14 cellular contexts compared by ENCODE assay signal in the genomic region with DNA sequence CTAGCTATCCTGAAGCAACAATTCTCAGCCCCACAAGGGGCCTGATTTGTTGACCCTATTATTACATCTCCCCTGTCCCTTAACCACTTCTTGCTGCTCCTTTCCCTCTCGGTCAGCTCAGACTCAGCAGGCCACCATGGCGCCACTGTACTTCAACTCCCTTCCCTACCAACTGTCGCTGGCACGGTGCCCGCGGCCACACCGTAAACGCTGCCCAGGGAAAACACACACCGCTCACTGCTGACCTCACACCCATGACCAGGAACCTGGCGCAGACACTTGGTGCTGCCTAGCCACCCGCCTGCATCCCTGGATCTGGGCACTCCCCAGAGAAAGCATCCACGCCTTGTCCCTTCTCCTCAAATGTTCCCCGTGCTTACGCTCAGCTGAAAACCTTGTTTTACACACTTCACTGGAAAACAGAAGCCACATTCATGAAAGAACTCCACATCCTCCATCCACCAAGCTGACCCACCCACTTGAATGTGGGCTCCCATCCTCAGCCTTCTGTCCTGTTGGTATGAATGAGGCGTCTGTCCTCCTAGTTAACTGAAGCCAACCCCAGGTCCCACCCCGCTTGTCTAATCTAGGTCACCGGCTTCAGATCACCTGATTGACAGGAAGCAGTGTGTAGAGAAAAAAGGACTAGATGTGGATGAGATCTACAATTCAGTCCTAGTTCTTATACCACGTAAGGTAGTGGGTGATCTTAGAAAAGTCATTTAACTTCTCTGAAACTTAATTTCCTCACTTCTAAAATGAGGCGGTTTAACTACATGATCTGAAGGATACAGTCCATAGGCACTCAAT. TPM values are rescaled to one million over a fixed set of nuclear protein-coding genes. Genes with fewer than 3 reads are reported as not detected.
DNase-seq lines count a peak whose midpoint lies in the region; ATAC-seq, FAIRE-seq and TF ChIP-seq lines count a peak whose summit lies in the region.
"Had no signal": no experiment of that assay in that cellular context is flagged by ENCODE, and none has a peak within 500 bp of the region (broad histone marks: within the 10 kb centered on the region; RNA-seq: fewer than 3 reads in every experiment).

No MANE protein-coding gene starts in this region.

- H3K4me3 Mint-ChIP-seq in CD14-positive monocyte = no peak overlapping the region
- no peak overlapping the region for H3K4me3 Mint-ChIP-seq in CD8-positive, alpha-beta T cell
- H3K4me3 Mint-ChIP-seq in activated naive CD8-positive, alpha-beta T cell treated with anti-CD3 and anti-CD28 coated beads, Interleukin-2, amount 10 ng/mL, durations not matched to agents 7 days and 5 days = no peak overlapping the region
- H3K4me3 Mint-ChIP-seq in naive thymus-derived CD4-positive, alpha-beta T cell = no peak overlapping the region

- no peaks in the 10 kb centered on the region for H3K9me3 ChIP-seq in CD8-positive, alpha-beta T cell (ENCODE audit: low read length)
- peaks cover 0 to under 1% (median 0%) of the 10 kb centered on the region in 3 experiments for H3K9me3 ChIP-seq in naive thymus-derived CD4-positive, alpha-beta T cell (ENCODE audit: control insufficient read depth in 2 of 3, low read length in 3 of 3)

- peaks cover 23% of the 10 kb centered on the region for H3K36me3 ChIP-seq in CD8-positive, alpha-beta T cell (ENCODE audit: insufficient read depth, low read length)
- H3K36me3 ChIP-seq in naive thymus-derived CD4-positive, alpha-beta T cell (ENCODE audit: control insufficient read depth in 2 of 3, insufficient read depth in 3 of 3, low read length in 3 of 3) = peaks cover 3 to 61% (median 11%) of the 10 kb centered on the region in 3 experiments

- POLR2A ChIA-PET in CD8-positive, alpha-beta T cell (lab: Charles Lee) = interaction anchor here (0.6 kb wide), 1 partner anchor 16 kb away, joined by 3 read pairs; no protein-coding TSS in a partner anchor
- POLR2A ChIA-PET in activated naive CD8-positive, alpha-beta T cell treated with anti-CD3 and anti-CD28 coated beads, Interleukin-2, amount 10 ng/mL, durations not matched to agents 7 days and 5 days (lab: Charles Lee) = no interaction called here
- POLR2A ChIA-PET in naive thymus-derived CD4-positive, alpha-beta T cell (lab: Charles Lee) = no interaction called here

- no peak overlapping the region for H3K4me3 ChIP-seq in CD8-positive, alpha-beta T cell (ENCODE audit: low read depth, low read length)
- no peak overlapping the region for H3K4me3 ChIP-seq in naive thymus-derived CD4-positive, alpha-beta T cell (ENCODE audit: low read length)

- H3K27me3 Mint-ChIP-seq in CD14-positive monocyte (ENCODE audit: low read depth in 3 of 3) = peaks cover 0 to 2% (median 0%) of the 10 kb centered on the region in 3 donors
- no peaks in the 10 kb centered on the region for H3K27me3 Mint-ChIP-seq in CD8-positive, alpha-beta T cell (ENCODE audit: low read depth)
- H3K27me3 Mint-ChIP-seq in activated naive CD8-positive, alpha-beta T cell treated with anti-CD3 and anti-CD28 coated beads, Interleukin-2, amount 10 ng/mL, durations not matched to agents 7 days and 5 days = no peaks in the 10 kb centered on the region
- no peaks in the 10 kb centered on the region for H3K27me3 Mint-ChIP-seq in naive thymus-derived CD4-positive, alpha-beta T cell

- peak; percentile 31 for ATAC-seq in CD8-positive, alpha-beta T cell
- no peak for ATAC-seq in activated naive CD8-positive, alpha-beta T cell treated with anti-CD3 and anti-CD28 coated beads, Interleukin-2, amount 10 ng/mL, durations not matched to agents 7 days and 5 days (ENCODE audit: low read depth)
- ATAC-seq in naive thymus-derived CD4-positive, alpha-beta T cell = no peak
- no peak for ATAC-seq in GM18511 (IDR thresholded peaks at IDR 0.05; ENCODE audit: unreplicated experiment)

- H3K27ac Mint-ChIP-seq in CD14-positive monocyte = peak overlapping the region in 6 of 7 donors; percentile 21 to 70 (median 56)
- peak overlapping the region; percentile 73 for H3K27ac Mint-ChIP-seq in CD8-positive, alpha-beta T cell
- peak overlapping the region; percentile 32 for H3K27ac Mint-ChIP-seq in activated naive CD8-positive, alpha-beta T cell treated with anti-CD3 and anti-CD28 coated beads, Interleukin-2, amount 10 ng/mL, durations not matched to agents 7 days and 5 days
- H3K27ac Mint-ChIP-seq in naive thymus-derived CD4-positive, alpha-beta T cell = peak overlapping the region in 8 of 9 donors; percentile 18 to 72 (median 64)

- H3K9me3 Mint-ChIP-seq in CD14-positive monocyte = peaks cover under 1 to 11% (median 6%) of the 10 kb centered on the region in 7 donors
- H3K9me3 Mint-ChIP-seq in CD8-positive, alpha-beta T cell = peaks cover 6% of the 10 kb centered on the region
- H3K9me3 Mint-ChIP-seq in activated naive CD8-positive, alpha-beta T cell treated with anti-CD3 and anti-CD28 coated beads, Interleukin-2, amount 10 ng/mL, durations not matched to agents 7 days and 5 days = peaks cover 6% of the 10 kb centered on the region
- H3K9me3 Mint-ChIP-seq in naive thymus-derived CD4-positive, alpha-beta T cell = peaks cover 2 to 13% (median 6%) of the 10 kb centered on the region in 11 donors

- CTCF ChIA-PET in CD8-positive, alpha-beta T cell (lab: Charles Lee) = no interaction called here
- CTCF ChIA-PET in naive thymus-derived CD4-positive, alpha-beta T cell (lab: Charles Lee) = no interaction called here

- TF ChIP-seq CTCF in CD14-positive monocyte (IDR thresholded peaks at IDR 0.05) = no peak
- no peak for TF ChIP-seq CTCF in CD8-positive, alpha-beta T cell (IDR thresholded peaks at IDR 0.05)

- FAIRE-seq in GM19239 (lab: Jason Lieb, UNC) = no peak
- FAIRE-seq: small intestine had no signal

- H3K4me1 ChIP-seq in CD8-positive, alpha-beta T cell (ENCODE audit: insufficient read depth, low read length) = peaks cover 23% of the 10 kb centered on the region
- H3K4me1 ChIP-seq in naive thymus-derived CD4-positive, alpha-beta T cell (ENCODE audit: control insufficient read depth in 2 of 2, insufficient read depth in 2 of 2, low read length in 2 of 2) = peaks cover 8 to 15% of the 10 kb centered on the region in 2 donors

- no peaks in the 10 kb centered on the region for H3K4me1 Mint-ChIP-seq in CD14-positive monocyte
- peaks cover 39% of the 10 kb centered on the region for H3K4me1 Mint-ChIP-seq in CD8-positive, alpha-beta T cell (ENCODE audit: low read depth)
- peaks cover 40% of the 10 kb centered on the region for H3K4me1 Mint-ChIP-seq in activated naive CD8-positive, alpha-beta T cell treated with anti-CD3 and anti-CD28 coated beads, Interleukin-2, amount 10 ng/mL, durations not matched to agents 7 days and 5 days
- H3K4me1 Mint-ChIP-seq in naive thymus-derived CD4-positive, alpha-beta T cell = peaks cover 15 to 44% (median 32%) of the 10 kb centered on the region in 7 donors

- DNase-seq in CD14-positive monocyte (ENCODE audit: low spot score) = no peak
- DNase-seq in CD8-positive, alpha-beta T cell = no peak
- DNase-seq in activated naive CD8-positive, alpha-beta T cell treated with anti-CD3 and anti-CD28 coated beads, Interleukin-2, amount 10 ng/mL, durations not matched to agents 7 days and 5 days = no peak
- no peak for DNase-seq in naive thymus-derived CD4-positive, alpha-beta T cell
- DNase-seq in GM19239 (ENCODE audit: insufficient read length, low spot score) = no peak
- DNase-seq in iPS-NIHi7 (ENCODE audit: extremely low spot score) = no peak
- no peak for DNase-seq in SIG-M5 treated with dmso at 0.1 percent for 504 hours (lab: John Stamatoyannopoulos, UW; ENCODE audit: unreplicated experiment)
- DNase-seq: cortex of kidney, NCI-H2171 had no signal

- intact Hi-C loops in CD14-positive monocyte (cut with micrococcal nuclease) = no loop called here
- intact Hi-C loops in CD8-positive, alpha-beta T cell (cut with DNase I, micrococcal nuclease) = no loop called here
- intact Hi-C loops in naive thymus-derived CD4-positive, alpha-beta T cell (cut with micrococcal nuclease) = no loop called here

- peaks cover 91 to 94% of the 10 kb centered on the region in 2 donors for H3K36me3 Mint-ChIP-seq in CD14-positive monocyte
- peaks cover 89% of the 10 kb centered on the region for H3K36me3 Mint-ChIP-seq in CD8-positive, alpha-beta T cell
- H3K36me3 Mint-ChIP-seq in activated naive CD8-positive, alpha-beta T cell treated with anti-CD3 and anti-CD28 coated beads, Interleukin-2, amount 10 ng/mL, durations not matched to agents 7 days and 5 days = peaks cover 60% of the 10 kb centered on the region
- peaks cover 40 to 80% (median 66%) of the 10 kb centered on the region in 5 donors for H3K36me3 Mint-ChIP-seq in naive thymus-derived CD4-positive, alpha-beta T cell

- no peaks in the 10 kb centered on the region for H3K27me3 ChIP-seq in CD8-positive, alpha-beta T cell (ENCODE audit: insufficient read depth, low read length)
- H3K27me3 ChIP-seq in naive thymus-derived CD4-positive, alpha-beta T cell (ENCODE audit: control insufficient read depth in 2 of 2, insufficient read depth in 2 of 2, low read length in 2 of 2) = no peaks in the 10 kb centered on the region

- no peak overlapping the region for H3K27ac ChIP-seq in CD8-positive, alpha-beta T cell (ENCODE audit: low read depth, low read length)
- no peak overlapping the region for H3K27ac ChIP-seq in naive thymus-derived CD4-positive, alpha-beta T cell (ENCODE audit: low read depth, low read length)
- H3K27ac ChIP-seq: C4-2B had no signal

RNA-seq across cellular contexts. Expression of gene CRYGN, which starts 28.5 kb away (rescaled TPM):
- polyA plus RNA-seq in CD14-positive monocyte = not detected
- not detected for total RNA-seq in CD8-positive, alpha-beta T cell
- under 1 TPM; 0.25 to 0.91 TPM for total RNA-seq in activated naive CD8-positive, alpha-beta T cell treated with anti-CD3 and anti-CD28 coated beads, Interleukin-2, amount 10 ng/mL, durations not matched to agents 7 days and 5 days
- total RNA-seq in naive thymus-derived CD4-positive, alpha-beta T cell = 1 to 10 TPM in 1 of 5 experiments, under 1 TPM in 2, not detected in 2; 0.46 to 1.1 (median 0.61) TPM
- under 1 TPM; 0.33 to 0.48 TPM for polyA plus RNA-seq in naive thymus-derived CD4-positive, alpha-beta T cell
- total RNA-seq: left ventricle myocardium superior; T-helper 1 cell treated with Interleukin-12 subunit alpha and Interleukin-12 subunit beta and Interleukin-4 antibody, amounts not matched to agents 30 ng/mL and 1 ng/mL, for 36 hours had no signal

RNA-seq across cellular contexts. Expression of gene RHEB, which starts 51.3 kb away (rescaled TPM):
- polyA plus RNA-seq in CD14-positive monocyte = 10 to 100 TPM; 95.8 to 96.1 TPM
- total RNA-seq in CD8-positive, alpha-beta T cell = 10 to 100 TPM; 57.2 to 61.0 TPM
- total RNA-seq in activated naive CD8-positive, alpha-beta T cell treated with anti-CD3 and anti-CD28 coated beads, Interleukin-2, amount 10 ng/mL, durations not matched to agents 7 days and 5 days = 10 to 100 TPM; 73.0 to 78.9 TPM
- 10 to 100 TPM; 31.2 to 62.6 (median 40.2) TPM for total RNA-seq in naive thymus-derived CD4-positive, alpha-beta T cell
- polyA plus RNA-seq in naive thymus-derived CD4-positive, alpha-beta T cell = 10 to 100 TPM; 57.8 to 59.0 TPM

RNA-seq across cellular contexts. Expression of gene WDR86, which starts 58.6 kb away (rescaled TPM):
- polyA plus RNA-seq in CD14-positive monocyte = under 1 TPM; 0.11 to 0.30 TPM
- total RNA-seq in CD8-positive, alpha-beta T cell = 1 to 10 TPM; 5.7 to 6.5 TPM
- total RNA-seq in activated naive CD8-positive, alpha-beta T cell treated with anti-CD3 and anti-CD28 coated beads, Interleukin-2, amount 10 ng/mL, durations not matched to agents 7 days and 5 days = 1 to 10 TPM; 2.1 to 4.0 TPM
- total RNA-seq in naive thymus-derived CD4-positive, alpha-beta T cell = 1 to 10 TPM in 2 of 5 experiments, not detected in 3; 1.6 to 9.7 TPM
- polyA plus RNA-seq in naive thymus-derived CD4-positive, alpha-beta T cell = 1 to 10 TPM in 1 of 2 donors, under 1 TPM in 1; 0.24 to 3.1 TPM
- total RNA-seq: T-helper 1 cell treated with Interleukin-12 subunit alpha and Interleukin-12 subunit beta and Interleukin-4 antibody, amounts not matched to agents 30 ng/mL and 1 ng/mL, for 36 hours had no signal
